ENCODE assay signal across 8 cellular contexts in the genomic region with DNA sequence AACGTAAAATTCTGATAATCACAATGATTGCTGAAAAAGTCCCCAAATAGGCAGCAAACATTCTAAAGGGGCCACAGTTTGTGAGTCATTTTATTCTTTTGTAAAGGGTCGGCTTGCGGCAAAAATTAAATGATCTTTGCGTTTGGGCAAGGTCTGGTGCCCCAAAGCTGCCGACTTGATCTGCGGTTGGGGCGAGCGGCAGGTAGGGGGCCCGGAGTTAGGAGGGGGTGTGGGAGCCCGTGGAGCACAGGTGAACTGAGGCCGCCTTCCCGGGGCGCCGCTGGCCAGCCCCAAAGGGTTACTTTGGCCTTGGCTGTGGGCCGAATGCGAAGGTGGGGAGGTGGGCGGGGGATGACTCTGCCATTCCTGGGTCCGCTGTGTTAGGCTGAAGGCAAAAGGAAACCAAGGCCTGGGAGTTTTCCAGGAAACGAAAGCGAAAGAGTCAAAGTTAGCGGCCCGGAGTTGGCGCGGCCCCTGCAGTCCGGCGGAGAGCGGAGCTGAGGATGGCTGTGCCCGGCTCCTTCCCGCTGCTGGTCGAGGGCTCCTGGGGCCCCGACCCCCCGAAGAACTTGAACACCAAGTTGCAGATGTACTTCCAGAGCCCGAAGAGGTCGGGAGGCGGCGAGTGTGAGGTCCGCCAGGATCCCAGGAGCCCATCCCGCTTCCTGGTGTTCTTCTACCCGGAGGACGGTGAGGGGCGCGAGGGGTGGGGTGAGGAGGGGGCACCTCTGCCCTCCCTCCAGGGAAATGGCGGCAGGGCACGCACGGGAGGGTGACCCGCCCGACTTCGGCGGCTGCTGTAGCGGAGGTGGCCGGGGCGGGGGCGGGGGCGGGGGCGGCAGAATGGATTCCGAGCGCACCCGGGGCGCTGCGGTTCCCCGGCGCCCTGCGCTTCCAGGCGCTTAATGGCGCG.
DNase-seq lines count a peak whose midpoint lies in the region; ATAC-seq lines count a peak whose summit lies in the region.

Gene PARP14 (plus strand): TSS at position 459 of the 913 bp plus-strand sequence. CDS start 45 bp downstream, at position 504.

- ATAC-seq in GM21737 (IDR thresholded peaks at IDR 0.05; ENCODE audit: unreplicated experiment), result peak; percentile 51

- peak within 1 kb of the TSS; percentile 81 for H3K27ac ChIP-seq in caudate nucleus (ENCODE audit: low read depth, low read length)

- peak; percentile 25 for DNase-seq in DMS153 (lab: John Stamatoyannopoulos, UW)
- DNase-seq in NAMALWA (ENCODE audit: low spot score), result peak; percentile 67
- DNase-seq in activated CD4-positive, CD25-positive, alpha-beta regulatory T cell treated with anti-CD3 and anti-CD28 coated beads, Interleukin-2, amount 50 U/mL, for 16 hours (ENCODE audit: low read depth, low spot score), result peak; percentile 28
- peak in 29 of 61 donors; percentile 1 to 49 (median 20) for DNase-seq in caudate nucleus (lab: John Stamatoyannopoulos, UW)
- peak; percentile 32 for DNase-seq in inferior parietal cortex (ENCODE audit: extremely low spot score)
- peak; percentile 44 for DNase-seq in smooth muscle cell of the brain vasculature (ENCODE audit: low read depth, low spot score)
- no peak for DNase-seq in cerebellar nuclear complex (lab: John Stamatoyannopoulos, UW)

Comparison
In these comparisons a context has a peak if more than half of its experiments do, and no peak if none do; other contexts are left out.
1. DNase-seq: peak in DMS153 (single experiment), NAMALWA (single experiment), activated CD4-positive, CD25-positive, alpha-beta regulatory T cell treated with anti-CD3 and anti-CD28 coated beads, Interleukin-2, amount 50 U/mL, for 16 hours (single experiment), inferior parietal cortex (single experiment) and smooth muscle cell of the brain vasculature (single experiment); none in cerebellar nuclear complex (0 of 2).